ENCODE assay signal across 29 cellular contexts in the genomic region with DNA sequence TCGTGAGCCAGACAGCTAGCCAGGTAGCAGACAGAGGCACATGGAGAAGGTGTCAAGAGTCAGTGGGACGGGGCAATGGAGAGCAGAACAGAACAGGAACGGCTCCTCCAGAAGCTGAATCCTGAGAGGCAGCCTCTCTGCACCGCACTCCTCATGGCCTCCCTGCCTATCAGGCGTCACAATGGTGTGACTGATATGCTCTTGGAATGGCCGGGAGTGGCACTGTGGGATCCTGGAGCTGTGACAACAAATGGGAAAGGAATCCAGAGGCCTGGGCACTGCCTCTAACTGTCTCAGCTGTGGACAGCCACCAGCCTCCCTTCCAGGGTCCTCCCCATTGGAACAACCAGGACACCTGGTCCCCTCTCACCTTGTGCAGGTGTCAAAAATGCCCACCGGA.
DNase-seq lines count a peak whose midpoint lies in the region; ATAC-seq and TF ChIP-seq lines count a peak whose summit lies in the region.
"Had no signal": no experiment of that assay in that cellular context is flagged by ENCODE, and none has a peak within 500 bp of the region (broad histone marks: within the 10 kb centered on the region; RNA-seq: fewer than 3 reads in every experiment).

No MANE protein-coding gene starts in this region.

- H3K27ac ChIP-seq in right cardiac atrium (ENCODE audit: low read length) (peak overlapping the region; percentile 45), upper lobe of left lung (no peak overlapping the region), psoas muscle (no peak overlapping the region)
- H3K27ac ChIP-seq: breast epithelium, coronary artery, hepatocyte, HL-60, parathyroid adenoma had no signal

- H3K27me3 ChIP-seq in right cardiac atrium (ENCODE audit: control insufficient read depth, insufficient read depth) (no peaks in the 10 kb centered on the region), upper lobe of left lung (no peaks in the 10 kb centered on the region), psoas muscle (ENCODE audit: insufficient read depth in 3 of 3, low read length in 2 of 3) (no peaks in the 10 kb centered on the region)
- H3K27me3 ChIP-seq: breast epithelium, hepatocyte had no signal

- no peak overlapping the region for H3K4me3 Mint-ChIP-seq in chondrocyte (ENCODE audit: unreplicated experiment)
- no peak overlapping the region for H3K4me3 Mint-ChIP-seq in activated CD8-positive, alpha-beta T cell treated with anti-CD3 and anti-CD28 coated beads for 36 hours
- H3K4me3 Mint-ChIP-seq: activated naive CD4-positive, alpha-beta T cell treated with anti-CD3 and anti-CD28 coated beads, Interleukin-2, amount 50 U/mL, for 24 hours; activated T-helper 1 cell treated with anti-CD3 and anti-CD28 coated beads, Interleukin-12 subunit alpha, Interleukin-12 subunit beta, Interleukin-2, Interleukin-4 antibody, amounts not matched to agents 30 ng/mL and 10 ng/mL and 1 ng/mL, durations not matched to agents 14 hours and 24 hours and 36 hours; CD4-positive, CD25-positive, alpha-beta regulatory T cell; GM23338; mesothelial cell of epicardium; natural killer cell treated with Interleukin-12 subunit alpha and Interleukin-12 subunit beta and Interleukin-15 and Interleukin-18, amount 100 ng/mL, for 72 hours; WTC11 had no signal

- H3K9me3 Mint-ChIP-seq in chondrocyte (ENCODE audit: low read depth) = no peaks in the 10 kb centered on the region
- no peaks in the 10 kb centered on the region for H3K9me3 Mint-ChIP-seq in activated CD8-positive, alpha-beta T cell treated with anti-CD3 and anti-CD28 coated beads for 36 hours
- H3K9me3 Mint-ChIP-seq: activated naive CD4-positive, alpha-beta T cell treated with anti-CD3 and anti-CD28 coated beads, Interleukin-2, amount 50 U/mL, for 24 hours; activated T-helper 1 cell treated with anti-CD3 and anti-CD28 coated beads, Interleukin-12 subunit alpha, Interleukin-12 subunit beta, Interleukin-2, Interleukin-4 antibody, amounts not matched to agents 30 ng/mL and 10 ng/mL and 1 ng/mL, durations not matched to agents 14 hours and 24 hours and 36 hours; GM23338; natural killer cell treated with Interleukin-12 subunit alpha and Interleukin-12 subunit beta and Interleukin-15 and Interleukin-18, amount 100 ng/mL, for 72 hours; WTC11 had no signal

- no peak overlapping the region for H3K4me3 ChIP-seq in right cardiac atrium (ENCODE audit: low read length)
- H3K4me3 ChIP-seq in upper lobe of left lung = no peak overlapping the region
- H3K4me3 ChIP-seq in psoas muscle = no peak overlapping the region
- H3K4me3 ChIP-seq: breast epithelium, coronary artery, GM23338, hepatocyte had no signal

- WGBS in right cardiac atrium = 63% methylated on average over 7 of the region's 7 CpGs
- WGBS in upper lobe of left lung, 2 donors = 79 to 97% methylated on average over 6 to 7 of the region's 7 CpGs
- WGBS in psoas muscle, 3 donors = 56 to 70% (median 56%) methylated on average over 6 to 7 of the region's 7 CpGs

- TF ChIP-seq CTCF in chondrocyte (IDR thresholded peaks at IDR 0.05) = no peak
- no peak for TF ChIP-seq CTCF in omental fat pad (IDR thresholded peaks at IDR 0.05)
- no peak for TF ChIP-seq CTCF in activated CD8-positive, alpha-beta T cell treated with anti-CD3 and anti-CD28 coated beads for 36 hours (IDR thresholded peaks at IDR 0.05)
- no peak for TF ChIP-seq CTCF in upper lobe of left lung (IDR thresholded peaks at IDR 0.05)
- no peak for TF ChIP-seq CTCF in psoas muscle (IDR thresholded peaks at IDR 0.05)

- no peaks in the 10 kb centered on the region for H3K36me3 ChIP-seq in upper lobe of left lung
- no peaks in the 10 kb centered on the region for H3K36me3 ChIP-seq in psoas muscle (ENCODE audit: insufficient read depth in 1 of 2, low read depth in 1 of 2)
- H3K36me3 ChIP-seq: breast epithelium had no signal

- ATAC-seq in right cardiac atrium (peak; percentile 65 to 76), omental fat pad (ENCODE audit: low FRiP score) (no peak), upper lobe of left lung (ENCODE audit: low FRiP score in 2 of 2) (no peak), psoas muscle (no peak)
- ATAC-seq in activated CD8-positive, alpha-beta T cell treated with anti-CD3 and anti-CD28 coated beads for 36 hours = no peak
- ATAC-seq: esophagus mucosa; GM23338; left lobe of liver; natural killer cell treated with Interleukin-12 subunit alpha and Interleukin-12 subunit beta and Interleukin-15 and Interleukin-18, amount 100 ng/mL, for 72 hours; sciatic nerve; WTC11 had no signal

- H3K36me3 Mint-ChIP-seq in chondrocyte (ENCODE audit: low read depth) = no peaks in the 10 kb centered on the region
- H3K36me3 Mint-ChIP-seq in activated CD8-positive, alpha-beta T cell treated with anti-CD3 and anti-CD28 coated beads for 36 hours (ENCODE audit: low read depth) = no peaks in the 10 kb centered on the region
- H3K36me3 Mint-ChIP-seq: activated naive CD4-positive, alpha-beta T cell treated with anti-CD3 and anti-CD28 coated beads, Interleukin-2, amount 50 U/mL, for 24 hours; CD4-positive, CD25-positive, alpha-beta regulatory T cell; mesothelial cell of epicardium; natural killer cell treated with Interleukin-12 subunit alpha and Interleukin-12 subunit beta and Interleukin-15 and Interleukin-18, amount 100 ng/mL, for 72 hours; WTC11 had no signal

- no peaks in the 10 kb centered on the region for H3K4me1 Mint-ChIP-seq in chondrocyte (ENCODE audit: low read depth)
- peaks cover 12% of the 10 kb centered on the region for H3K4me1 Mint-ChIP-seq in activated CD8-positive, alpha-beta T cell treated with anti-CD3 and anti-CD28 coated beads for 36 hours (ENCODE audit: low read depth)
- H3K4me1 Mint-ChIP-seq: GM23338 had no signal

- H3K4me1 ChIP-seq in right cardiac atrium (ENCODE audit: control insufficient read depth, insufficient read depth, low read length) = no peaks in the 10 kb centered on the region
- no peaks in the 10 kb centered on the region for H3K4me1 ChIP-seq in upper lobe of left lung
- no peaks in the 10 kb centered on the region for H3K4me1 ChIP-seq in psoas muscle
- H3K4me1 ChIP-seq: breast epithelium had no signal

- intact Hi-C loops in right cardiac atrium (cut with DNase I) (no loop called here), psoas muscle (cut with DNase I) (no loop called here)
- intact Hi-C loops in activated CD8-positive, alpha-beta T cell treated with anti-CD3 and anti-CD28 coated beads for 36 hours (cut with micrococcal nuclease) = no loop called here

- no peak overlapping the region for H3K27ac Mint-ChIP-seq in chondrocyte (ENCODE audit: unreplicated experiment)
- H3K27ac Mint-ChIP-seq in activated CD8-positive, alpha-beta T cell treated with anti-CD3 and anti-CD28 coated beads for 36 hours = no peak overlapping the region
- H3K27ac Mint-ChIP-seq: activated naive CD4-positive, alpha-beta T cell treated with anti-CD3 and anti-CD28 coated beads, Interleukin-2, amount 50 U/mL, for 24 hours; activated T-helper 1 cell treated with anti-CD3 and anti-CD28 coated beads, Interleukin-12 subunit alpha, Interleukin-12 subunit beta, Interleukin-2, Interleukin-4 antibody, amounts not matched to agents 30 ng/mL and 10 ng/mL and 1 ng/mL, durations not matched to agents 14 hours and 24 hours and 36 hours; CD4-positive, CD25-positive, alpha-beta regulatory T cell; GM23338; mesothelial cell of epicardium; WTC11 had no signal

- no peak for TF ChIP-seq POLR2A in upper lobe of left lung (IDR thresholded peaks at IDR 0.05)

- POLR2A ChIA-PET in activated CD8-positive, alpha-beta T cell treated with anti-CD3 and anti-CD28 coated beads for 36 hours (lab: Charles Lee) = no interaction called here

- peak; percentile 12 for DNase-seq in EL
- peak; percentile 54 for DNase-seq in chondrocyte (ENCODE audit: low spot score)
- peak in 1 of 3 donors; percentile 74 for DNase-seq in right cardiac atrium
- DNase-seq in omental fat pad (ENCODE audit: low spot score) = peak; percentile 19
- no peak for DNase-seq in NCI-H2227 treated with DMSO at 0.1 percent for 48 hours (lab: John Stamatoyannopoulos, UW)
- DNase-seq in activated CD8-positive, alpha-beta T cell treated with anti-CD3 and anti-CD28 coated beads for 36 hours = no peak
- no peak for DNase-seq in upper lobe of left lung
- no peak for DNase-seq in psoas muscle
- DNase-seq: amygdala; CD4-positive, CD25-positive, alpha-beta regulatory T cell; effector memory CD4-positive, alpha-beta T cell; foreskin fibroblast; NCI-H524; stimulated activated CD4-positive, alpha-beta T cell treated with anti-CD3 and anti-CD28 coated beads, Interleukin-15, amount 100 ng/mL, for 24 hours; stimulated activated naive CD4-positive, alpha-beta T cell treated with Interleukin-2 at 50 U/mL for 16 hours had no signal

- TF ChIP-seq EP300 in upper lobe of left lung (IDR thresholded peaks at IDR 0.05) = no peak

- no peaks in the 10 kb centered on the region for H3K9me3 ChIP-seq in right cardiac atrium (ENCODE audit: control insufficient read depth, low read length)
- no peaks in the 10 kb centered on the region for H3K9me3 ChIP-seq in upper lobe of left lung
- H3K9me3 ChIP-seq in psoas muscle = no peaks in the 10 kb centered on the region
- H3K9me3 ChIP-seq: breast epithelium had no signal

- CTCF ChIA-PET in activated CD8-positive, alpha-beta T cell treated with anti-CD3 and anti-CD28 coated beads for 36 hours (lab: Charles Lee) = no interaction called here

- H3K27me3 Mint-ChIP-seq in chondrocyte (ENCODE audit: low read depth) = peaks cover 10% of the 10 kb centered on the region
- no peaks in the 10 kb centered on the region for H3K27me3 Mint-ChIP-seq in activated CD8-positive, alpha-beta T cell treated with anti-CD3 and anti-CD28 coated beads for 36 hours
- H3K27me3 Mint-ChIP-seq: activated naive CD4-positive, alpha-beta T cell treated with anti-CD3 and anti-CD28 coated beads, Interleukin-2, amount 50 U/mL, for 24 hours had no signal

Comparison
In these comparisons a context has a peak if more than half of its experiments do, and no peak if none do; other contexts are left out.
1. DNase-seq: peak in EL (single experiment), chondrocyte (single experiment) and omental fat pad (single experiment); none in NCI-H2227 treated with DMSO at 0.1 percent for 48 hours (single experiment), activated CD8-positive, alpha-beta T cell treated with anti-CD3 and anti-CD28 coated beads for 36 hours (single experiment), upper lobe of left lung (0 of 2) and psoas muscle (0 of 2).
2. ATAC-seq: peak in right cardiac atrium (2 of 2); none in omental fat pad (single experiment), activated CD8-positive, alpha-beta T cell treated with anti-CD3 and anti-CD28 coated beads for 36 hours (single experiment), upper lobe of left lung (0 of 2) and psoas muscle (0 of 4).